In the genomic region with DNA sequence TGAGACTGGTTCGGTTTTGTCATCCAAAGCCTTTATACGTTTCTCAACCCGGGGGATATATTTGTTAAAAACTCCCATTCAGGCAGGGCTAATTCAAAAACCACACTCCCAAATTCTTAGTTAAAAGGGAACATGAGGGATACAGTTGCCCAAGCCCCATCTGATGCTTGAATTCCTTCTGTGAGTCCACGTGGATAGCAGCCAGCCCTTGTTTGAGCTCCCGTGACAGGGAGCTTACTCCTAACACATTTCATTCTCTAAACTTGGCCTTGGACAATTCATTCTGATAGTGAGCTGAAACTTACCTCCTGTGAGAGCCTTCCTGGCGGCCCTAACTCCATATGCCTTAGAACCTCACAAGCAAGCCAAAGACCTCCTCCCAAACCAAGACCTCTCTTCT, we compare ENCODE assay signal across 19 cellular contexts.
DNase-seq lines count a peak whose midpoint lies in the region; ATAC-seq and TF ChIP-seq lines count a peak whose summit lies in the region.
"Had no signal": no experiment of that assay in that cellular context is flagged by ENCODE, and none has a peak within 500 bp of the region (broad histone marks: within the 10 kb centered on the region; RNA-seq: fewer than 3 reads in every experiment).

No MANE protein-coding gene starts in this region.

- peak; percentile 38 for DNase-seq in cardiac septum (ENCODE audit: low spot score)
- DNase-seq in left cardiac atrium: no peak
- DNase-seq in fibroblast of peridontal ligament (ENCODE audit: extremely low read depth): peak; percentile 18
- DNase-seq in type B pancreatic cell (ENCODE audit: extremely low spot score, unreplicated experiment): no peak
- DNase-seq in NCI-H226: no peak
- no peak for DNase-seq in coronary artery (ENCODE audit: low spot score)
- DNase-seq: 8988T; BE2C; Caco-2; CD4-positive, CD25-positive, alpha-beta regulatory T cell; GM23248; MV-4-11; NCI-H1694 treated with DMSO at 0.1 percent for 48 hours; NCI-H510A treated with DMSO at 0.1 percent for 48 hours had no signal

- H3K4me1 Mint-ChIP-seq in nephron (peaks cover 93% of the 10 kb centered on the region), type B pancreatic cell (ENCODE audit: unreplicated experiment) (peaks cover 54% of the 10 kb centered on the region)
- H3K4me1 Mint-ChIP-seq: CD4-positive, CD25-positive, alpha-beta regulatory T cell had no signal

- H3K4me3 ChIP-seq in coronary artery: no peak overlapping the region
- H3K4me3 ChIP-seq: GM23248, HAP-1 had no signal

- peak overlapping the region; percentile 54 to 90 (median 74) for H3K27ac Mint-ChIP-seq in nephron
- peak overlapping the region; percentile 31 for H3K27ac Mint-ChIP-seq in type B pancreatic cell
- H3K27ac Mint-ChIP-seq: CD4-positive, CD25-positive, alpha-beta regulatory T cell had no signal

- H3K36me3 Mint-ChIP-seq in nephron (ENCODE audit: low read depth) (no peaks in the 10 kb centered on the region), type B pancreatic cell (no peaks in the 10 kb centered on the region)
- H3K36me3 Mint-ChIP-seq: CD4-positive, CD25-positive, alpha-beta regulatory T cell had no signal

- no peak overlapping the region for H3K27ac ChIP-seq in coronary artery
- H3K27ac ChIP-seq: GM23248, KMS-11, RWPE1 had no signal

- no peaks in the 10 kb centered on the region for H3K9me3 Mint-ChIP-seq in nephron
- no peaks in the 10 kb centered on the region for H3K9me3 Mint-ChIP-seq in type B pancreatic cell
- H3K9me3 Mint-ChIP-seq: CD4-positive, CD25-positive, alpha-beta regulatory T cell had no signal

- intact Hi-C loops in cardiac septum (cut with DNase I) (no loop called here), left cardiac atrium (cut with DNase I) (no loop called here)

- peak overlapping the region in 1 of 3 experiments; percentile 24 for H3K4me3 Mint-ChIP-seq in nephron
- H3K4me3 Mint-ChIP-seq in type B pancreatic cell: no peak overlapping the region
- H3K4me3 Mint-ChIP-seq: CD4-positive, CD25-positive, alpha-beta regulatory T cell had no signal

- TF ChIP-seq CTCF in nephron (IDR thresholded peaks at IDR 0.05; ENCODE audit: unreplicated experiment in 3 of 3): no peak
- no peak for TF ChIP-seq CTCF in type B pancreatic cell (conservative IDR thresholded peaks at IDR 0.05)
- TF ChIP-seq CTCF in coronary artery (IDR thresholded peaks at IDR 0.05): no peak

- peaks cover 10% of the 10 kb centered on the region for H3K27me3 Mint-ChIP-seq in nephron (ENCODE audit: low read depth)
- H3K27me3 Mint-ChIP-seq in type B pancreatic cell: no peaks in the 10 kb centered on the region

- ATAC-seq in left cardiac atrium: no peak
- no peak for ATAC-seq in GM19351 (IDR thresholded peaks at IDR 0.05; ENCODE audit: unreplicated experiment)

Comparison
In these comparisons a context has a peak if more than half of its experiments do, and no peak if none do; other contexts are left out.
1. DNase-seq: peak in cardiac septum (single experiment) and fibroblast of peridontal ligament (single experiment); none in left cardiac atrium (single experiment), type B pancreatic cell (single experiment), NCI-H226 (single experiment) and coronary artery (single experiment).